In the genomic region with DNA sequence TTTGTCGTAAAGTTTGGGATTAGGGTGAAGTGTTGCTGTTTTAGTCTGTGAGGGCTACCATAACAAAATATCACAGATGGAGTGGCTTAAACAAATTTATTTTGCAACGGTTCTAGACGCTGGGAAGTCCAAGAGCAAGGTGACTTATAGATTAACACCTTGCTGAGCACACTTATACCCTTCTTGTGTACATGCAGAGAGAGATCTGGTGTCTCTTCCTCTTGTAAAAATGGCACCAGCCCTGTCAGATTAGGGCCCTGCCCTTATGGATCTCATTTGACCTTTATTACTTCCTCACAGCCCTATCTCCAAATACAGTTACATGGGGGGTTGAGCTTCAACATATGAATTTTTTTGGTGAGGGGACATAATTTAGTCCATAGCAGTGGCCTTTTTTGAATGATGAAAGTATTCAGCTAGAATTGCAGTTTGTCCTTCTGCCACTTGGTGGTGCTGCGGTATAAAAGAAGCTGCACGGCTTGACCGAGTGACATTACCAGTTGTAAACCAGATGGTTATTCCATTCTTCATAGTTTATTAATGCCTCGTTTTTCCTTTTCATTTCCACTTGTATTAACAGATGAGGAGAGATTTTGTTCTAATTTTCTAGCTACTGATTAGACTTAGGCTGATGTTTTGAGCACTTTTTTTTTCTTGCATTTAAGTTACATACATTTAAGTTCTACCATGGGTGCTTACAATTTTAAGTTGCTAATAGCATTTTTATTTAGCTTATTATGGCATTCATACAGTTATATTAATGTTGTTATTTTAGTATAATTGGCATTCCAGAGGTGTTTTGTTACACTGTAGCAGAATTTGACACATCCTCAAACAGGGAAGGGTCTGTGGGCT, we compare ENCODE assay signal across 8 cellular contexts. TPM values are rescaled to one million over a fixed set of nuclear protein-coding genes. Genes with fewer than 3 reads are reported as not detected.
DNase-seq lines count a peak whose midpoint lies in the region; ATAC-seq, FAIRE-seq and TF ChIP-seq lines count a peak whose summit lies in the region.

No MANE protein-coding gene starts in this region.

- peak; percentile 74 for ATAC-seq in GM18499 (IDR thresholded peaks at IDR 0.05; ENCODE audit: insufficient read depth, unreplicated experiment)
- ATAC-seq in HG02938 (IDR thresholded peaks at IDR 0.05; ENCODE audit: unreplicated experiment), result peak; percentile 82
- peak; percentile 82 for ATAC-seq in HepG2

- no peak overlapping the region for H3K4me3 ChIP-seq in HepG2 (replicated peaks in 1 of 3; ENCODE audit: insufficient read depth in 1 of 3, low read depth in 2 of 3, low read length in 3 of 3)

- H3K27me3 ChIP-seq in HepG2 (ENCODE audit: control insufficient read depth in 1 of 2, insufficient read depth in 2 of 2, low read length in 2 of 2), result no peaks in the 10 kb centered on the region

- peaks cover 37% of the 10 kb centered on the region for H3K79me2 ChIP-seq in HepG2 (ENCODE audit: insufficient read depth, low read length)

- no peaks in the 10 kb centered on the region for H4K20me1 ChIP-seq in HepG2 (ENCODE audit: insufficient read depth, low read length)

- H2AFZ ChIP-seq in HepG2 (ENCODE audit: low read length), result no peak overlapping the region

- no peak for TF ChIP-seq POLR2A in HepG2 (IDR thresholded peaks at IDR 0.05; ENCODE audit: insufficient read depth in 1 of 2, low read depth in 2 of 2, low read length in 2 of 2)

- CTCF ChIA-PET in HepG2 (lab: Yijun Ruan, JAX; ENCODE audit: low intra/inter-chr PET ratio, low total read pairs), result interaction anchor here (1.1 to 1.9 kb wide), 4 partner anchors 38 to 383 kb away, joined by 3 to 7 read pairs (median 4); no protein-coding TSS in a partner anchor

- TF ChIP-seq EP300 in HepG2 (IDR thresholded peaks at IDR 0.05; ENCODE audit: low read depth in 2 of 2, low read length in 2 of 2), result no peak
- no peak for TF ChIP-seq EP300 in HepG2 (CRISPR knock-in tag; IDR thresholded peaks at IDR 0.05; ENCODE audit: borderline replicate concordance)

- BruUV-seq in HepG2 (replicated peaks; lab: Mats Ljungman, UMichigan), result no TSS peak

- 0 out of 2 replicates have a peak, but pooled peaks cover 10% of the 10 kb centered on the region for H3K4me1 ChIP-seq in HepG2 (ENCODE audit: insufficient read depth, low read length)

- no peaks in the 10 kb centered on the region for H3K9me3 ChIP-seq in HepG2 (ENCODE audit: low read length)

- peak; percentile 87 for TF ChIP-seq CTCF in HepG2 (CRISPR knock-in tag; IDR thresholded peaks at IDR 0.05)

- no peak overlapping the region for H3K27ac ChIP-seq in HepG2 (ENCODE audit: extremely low read length, insufficient read depth, low read length)

- POLR2A ChIA-PET in HepG2 (lab: Yijun Ruan, JAX), result interaction anchor here (1.2 to 1.7 kb wide), 3 partner anchors 20 to 28 kb away, joined by 3 to 9 read pairs (median 4); a partner anchor contains a TSS

- FAIRE-seq in colon (lab: Jason Lieb, UNC), result peak; percentile 65
- no peak for FAIRE-seq in HepG2 (lab: Jason Lieb, UNC)

- in situ Hi-C loops in ACHN (cut with HindIII; ENCODE audit: low pct_ligation_motif_present, low pct_unique_long_range_greater_than_20kb, low sequenced_read_pairs), result no loop called here
- in situ Hi-C loops in HepG2 (cut with HindIII; ENCODE audit: extremely low pct_ligation_motif_present, low pct_unique_long_range_greater_than_20kb), result loop anchor here (10.0 kb wide), 1 partner anchor 329 kb away; no protein-coding TSS in a partner anchor

- no peak overlapping the region for H3K4me2 ChIP-seq in HepG2 (ENCODE audit: low read depth, low read length)

- 22% methylated on average over 7 of the region's 7 CpGs for WGBS in HepG2 (ENCODE audit: low lambda C conversion rate)

- DNase-seq in ACHN (peak; percentile 69), NCI-H2107 treated with DMSO at 0.1 percent for 48 hours (lab: John Stamatoyannopoulos, UW; ENCODE audit: unreplicated experiment) (peak; percentile 31), HepG2 (ENCODE audit: low spot score) (peak; percentile 50)
- DNase-seq in activated CD4-positive, alpha-beta T cell treated with anti-CD3 and anti-CD28 coated beads for 4 hours, result peak; percentile 62 to 86
- DNase-seq in stimulated activated CD4-positive, alpha-beta T cell treated with anti-CD3 and anti-CD28 coated beads, TNF-alpha, amount 100 ng/mL, for 4 hours (ENCODE audit: low read depth in 3 of 3), result peak; percentile 57 to 64 (median 60)

- TF ChIP-seq RAD21 in HepG2 (CRISPR knock-in tag; IDR thresholded peaks at IDR 0.05), result peak; percentile 72

- H3K36me3 ChIP-seq in HepG2 (replicated peaks in 1 of 2; ENCODE audit: control insufficient read depth in 1 of 2, insufficient read depth in 2 of 2, low read length in 2 of 2), result peaks cover 5 to 49% of the 10 kb centered on the region in 2 experiments

- no peak overlapping the region for H3K9ac ChIP-seq in HepG2 (ENCODE audit: insufficient read depth, low read depth, low read length)

- intact Hi-C loops in HepG2 (cut with micrococcal nuclease; ENCODE audit: unreplicated experiment), result loop anchor here (1.0 to 5.0 kb wide), 5 partner anchors 25 to 610 kb away; no protein-coding TSS in a partner anchor

TF ChIP-seq in HepG2, 621 proteins besides CTCF, POLR2A, EP300 and RAD21:
- TF ChIP-seq SMC3 (IDR thresholded peaks at IDR 0.05; ENCODE audit: low read length) (peak; percentile 86), HOXA5 (CRISPR knock-in tag; IDR thresholded peaks at IDR 0.05) (0 out of 2 replicates have a peak, but pooled peaks have one; percentile 42), MZF1 (CRISPR knock-in tag; IDR thresholded peaks at IDR 0.05; ENCODE audit: borderline replicate concordance) (no peak), STAG1 (CRISPR knock-in tag; IDR thresholded peaks at IDR 0.05) (peak; percentile 88), ZSCAN21 (CRISPR knock-in tag; IDR thresholded peaks at IDR 0.05; ENCODE audit: borderline replicate concordance) (no peak), ERF (CRISPR knock-in tag; IDR thresholded peaks at IDR 0.05) (peak; percentile 40; the same call in 1 of the 2 replicates)
- TF ChIP-seq, protein P1, sequence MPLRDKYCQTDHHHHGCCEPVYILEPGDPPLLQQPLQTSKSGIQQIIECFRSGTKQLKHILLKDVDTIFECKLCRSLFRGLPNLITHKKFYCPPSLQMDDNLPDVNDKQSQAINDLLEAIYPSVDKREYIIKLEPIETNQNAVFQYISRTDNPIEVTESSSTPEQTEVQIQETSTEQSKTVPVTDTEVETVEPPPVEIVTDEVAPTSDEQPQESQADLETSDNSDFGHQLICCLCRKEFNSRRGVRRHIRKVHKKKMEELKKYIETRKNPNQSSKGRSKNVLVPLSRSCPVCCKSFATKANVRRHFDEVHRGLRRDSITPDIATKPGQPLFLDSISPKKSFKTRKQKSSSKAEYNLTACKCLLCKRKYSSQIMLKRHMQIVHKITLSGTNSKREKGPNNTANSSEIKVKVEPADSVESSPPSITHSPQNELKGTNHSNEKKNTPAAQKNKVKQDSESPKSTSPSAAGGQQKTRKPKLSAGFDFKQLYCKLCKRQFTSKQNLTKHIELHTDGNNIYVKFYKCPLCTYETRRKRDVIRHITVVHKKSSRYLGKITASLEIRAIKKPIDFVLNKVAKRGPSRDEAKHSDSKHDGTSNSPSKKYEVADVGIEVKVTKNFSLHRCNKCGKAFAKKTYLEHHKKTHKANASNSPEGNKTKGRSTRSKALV (CRISPR knock-in tag; IDR thresholded peaks at IDR 0.05), result peak; percentile 52; the same call in 1 of the 2 replicates

RNA-seq across cellular contexts. Expression of a gene that starts 19.4 kb away (rescaled TPM):
- total RNA-seq in HepG2 (2016; rRNA removed; fragmentation: Illumina TruSeq; extraction: Trizol), result 63.4 and 113 TPM in 2 replicates
- total RNA-seq in HepG2 (2016; cell fraction: cytosol; rRNA removed; fragmentation: Illumina TruSeq; extraction: Trizol; ENCODE audit: low read depth), result 96.6 and 97.4 TPM in 2 replicates
- 57.4 and 102 TPM in 2 replicates for total RNA-seq in HepG2 (2016; cell fraction: insoluble cytoplasmic fraction; rRNA removed; fragmentation: Illumina TruSeq; extraction: Trizol)
- total RNA-seq in HepG2 (2016; cell fraction: membrane; rRNA removed; fragmentation: Illumina TruSeq; extraction: Trizol), result 46.7 and 55.6 TPM in 2 replicates
- total RNA-seq in HepG2 (2016; cell fraction: nucleus; rRNA removed; fragmentation: Illumina TruSeq; extraction: Trizol), result 59.7 and 65.2 TPM in 2 replicates
- polyA plus RNA-seq in HepG2 (2011; rRNA removed), result 11.3 and 16.2 TPM in 2 replicates
- polyA plus RNA-seq in HepG2 (2011; cell fraction: cytosol; rRNA removed), result 13.0 and 14.0 TPM in 2 replicates
- 13.5 and 15.6 TPM in 2 replicates for polyA plus RNA-seq in HepG2 (2011; cell fraction: nucleus; rRNA removed)
- polyA plus RNA-seq in HepG2 (2012), result 15.9 and 20.6 TPM in 2 replicates
- polyA plus RNA-seq in HepG2 (2016; cell fraction: cytosol; fragmentation: Illumina TruSeq; extraction: Trizol; ENCODE audit: low read depth), result 16.9 and 24.8 TPM in 2 replicates
- 28.8 and 30.9 TPM in 2 replicates for polyA plus RNA-seq in HepG2 (2016; cell fraction: insoluble cytoplasmic fraction; fragmentation: Illumina TruSeq; extraction: Trizol; ENCODE audit: low read depth)
- polyA plus RNA-seq in HepG2 (2016; cell fraction: membrane; fragmentation: Illumina TruSeq; extraction: Trizol; ENCODE audit: low read depth), result 20.7 and 23.8 TPM in 2 replicates
- polyA plus RNA-seq in HepG2 (2016; cell fraction: nucleus; fragmentation: Illumina TruSeq; extraction: Trizol; ENCODE audit: insufficient read depth, low read depth), result 25.5 and 28.7 TPM in 2 replicates
- polyA minus RNA-seq in HepG2 (2011; rRNA and poly(A)+ RNA removed; ENCODE audit: low replicate concordance), result 20.3 and 55.5 TPM in 2 replicates
- 15.7 and 21.4 TPM in 2 replicates for polyA minus RNA-seq in HepG2 (2011; cell fraction: cytosol; rRNA and poly(A)+ RNA removed)
- polyA minus RNA-seq in HepG2 (2011; cell fraction: nucleus; rRNA and poly(A)+ RNA removed), result 69.1 and 82.4 TPM in 2 replicates
